27 cellular contexts compared by ENCODE assay signal in the genomic region with DNA sequence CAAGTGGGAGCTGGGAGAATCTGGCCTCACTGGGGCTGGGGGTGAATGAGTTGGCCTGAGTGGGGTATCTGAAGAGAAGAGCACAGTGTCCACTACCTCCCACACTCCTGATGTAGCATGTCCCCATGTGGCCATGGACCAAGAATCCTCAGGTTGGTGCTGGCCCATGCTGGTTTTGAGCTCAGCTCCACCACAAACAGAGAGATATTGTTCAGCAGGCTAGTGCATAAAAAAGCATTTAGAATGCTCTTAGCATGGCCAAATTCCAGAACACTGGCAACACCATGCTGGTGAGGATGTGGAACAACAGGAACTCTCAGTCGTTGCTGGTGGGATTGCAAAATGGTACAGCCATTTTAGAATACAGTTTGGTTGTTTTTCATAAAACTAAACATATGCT.
"Had no signal": no experiment of that assay in that cellular context is flagged by ENCODE, and none has a peak within 500 bp of the region (broad histone marks: within the 10 kb centered on the region; RNA-seq: fewer than 3 reads in every experiment).

No MANE protein-coding gene starts in this region.

- ATAC-seq: activated CD4-positive, alpha-beta T cell treated with anti-CD3 and anti-CD28 coated beads for 36 hours; activated CD8-positive, alpha-beta memory T cell treated with anti-CD3 and anti-CD28 coated beads, Interleukin-2, amount 10 ng/mL, durations not matched to agents 7 days and 5 days; activated CD8-positive, alpha-beta T cell treated with anti-CD3 and anti-CD28 coated beads, Interleukin-2, amount 10 ng/mL, durations not matched to agents 7 days and 5 days; activated naive CD8-positive, alpha-beta T cell treated with anti-CD3 and anti-CD28 coated beads, Interleukin-2, amount 50 U/mL, for 24 hours; gastroesophageal sphincter; heart left ventricle; T-helper 17 cell had no signal

- DNase-seq: activated CD4-positive, alpha-beta memory T cell treated with anti-CD3 and anti-CD28 coated beads for 36 hours; activated CD4-positive, alpha-beta T cell treated with anti-CD3 and anti-CD28 coated beads for 36 hours; activated CD4-positive, alpha-beta T cell treated with anti-CD3 and anti-CD28 coated beads, Interleukin-2, amount 10 ng/mL, durations not matched to agents 24 days and 14 days; activated CD4-positive, CD25-positive, alpha-beta regulatory T cell; activated CD4-positive, CD25-positive, alpha-beta regulatory T cell treated with anti-CD3 and anti-CD28 coated beads, Interleukin-2, amount 50 U/mL, for 72 hours; activated CD8-positive, alpha-beta memory T cell treated with anti-CD3 and anti-CD28 coated beads, Interleukin-2, amount 10 ng/mL, durations not matched to agents 7 days and 5 days; activated CD8-positive, alpha-beta memory T cell treated with anti-CD3 and anti-CD28 coated beads, Interleukin-2, amount 50 U/mL, for 4 hours; activated CD8-positive, alpha-beta T cell treated with anti-CD3 and anti-CD28 coated beads, Interleukin-2, amount 10 ng/mL, durations not matched to agents 7 days and 5 days; activated effector memory CD4-positive, alpha-beta T cell treated with anti-CD3 and anti-CD28 coated beads, Interleukin-2, amount 50 U/mL, for 16 hours; activated naive CD4-positive, alpha-beta T cell treated with anti-CD3 and anti-CD28 coated beads for 36 hours; activated naive CD8-positive, alpha-beta T cell treated with anti-CD3 and anti-CD28 coated beads for 36 hours; activated naive CD8-positive, alpha-beta T cell treated with anti-CD3 and anti-CD28 coated beads, Interleukin-2, amount 50 U/mL, for 24 hours; activated T-cell treated with anti-CD3 and anti-CD28 coated beads, Interleukin-2, amount 50 U/mL, for 1 hour; activated T-cell treated with anti-CD3 and anti-CD28 coated beads, Interleukin-2, amount 50 U/mL, for 48 hours; adrenal gland; central memory CD4-positive, alpha-beta T cell; cerebellar nuclear complex; colonic mucosa; effector CD8-positive, alpha-beta T cell; esophagus squamous epithelium; foreskin melanocyte; glutamatergic neuron; heart left ventricle; T-helper 1 cell; T-helper 17 cell; T1000 had no signal
